16 cellular contexts compared by ENCODE assay signal in genomic region chr10:92729886-92730285, GRCh38. TPM values are rescaled to one million over a fixed set of nuclear protein-coding genes. Genes with fewer than 3 reads are reported as not detected.
DNase-seq lines count a peak whose midpoint lies in the region; ATAC-seq, FAIRE-seq and TF ChIP-seq lines count a peak whose summit lies in the region.
"Had no signal": no experiment of that assay in that cellular context is flagged by ENCODE, and none has a peak within 500 bp of the region (broad histone marks: within the 10 kb centered on the region; RNA-seq: fewer than 3 reads in every experiment).

No MANE protein-coding gene starts in this region.

- no peak overlapping the region for H2AFZ ChIP-seq in OCI-LY3 (ENCODE audit: low read depth, low read length)

- H3K4me1 ChIP-seq in OCI-LY3 (ENCODE audit: low read length): peaks cover 61% of the 10 kb centered on the region
- H3K4me1 ChIP-seq: BLaER1, Peyer's patch had no signal

- FAIRE-seq in frontal cortex (lab: Jason Lieb, UNC): no peak
- FAIRE-seq: HTR-8/SVneo had no signal

- TF ChIP-seq CTCF in OCI-LY3 (IDR thresholded peaks at IDR 0.05; ENCODE audit: low read depth, low read length): no peak

- H3K27ac ChIP-seq in OCI-LY3 (ENCODE audit: low read length): peak overlapping the region; percentile 36
- H3K27ac ChIP-seq: BLaER1, coronary artery, Peyer's patch, WERI-Rb-1 had no signal

- peak overlapping the region; percentile 38 for H3K4me3 ChIP-seq in OCI-LY3 (ENCODE audit: low read length)
- H3K4me3 ChIP-seq: BLaER1, coronary artery, Peyer's patch had no signal

- no peaks in the 10 kb centered on the region for H3K36me3 ChIP-seq in OCI-LY3 (replicated peaks; ENCODE audit: low read depth, low read length)
- H3K36me3 ChIP-seq: BLaER1, Peyer's patch, WERI-Rb-1 had no signal

- DNase-seq in HPDE6-E6E7 (ENCODE audit: extremely low spot score) (no peak), frontal cortex (ENCODE audit: low spot score in 2 of 2) (no peak), NCI-H2029 (lab: John Stamatoyannopoulos, UW) (no peak), NK-92 (lab: John Stamatoyannopoulos, UW; ENCODE audit: unreplicated experiment) (no peak)
- DNase-seq: activated naive CD4-positive, alpha-beta T cell treated with anti-CD3 and anti-CD28 coated beads, Interleukin-2, amount 10 ng/mL, durations not matched to agents 7 days and 5 days; foreskin fibroblast; NCI-H187 treated with DMSO at 0.1 percent for 48 hours; Peyer's patch; WERI-Rb-1 had no signal

- ATAC-seq in GM18508 (IDR thresholded peaks at IDR 0.05; ENCODE audit: insufficient read depth, unreplicated experiment): peak; percentile 63
- peak; percentile 98 for ATAC-seq in GM21390 (IDR thresholded peaks at IDR 0.05; ENCODE audit: unreplicated experiment)
- peak; percentile 86 for ATAC-seq in HG03039 (IDR thresholded peaks at IDR 0.05; ENCODE audit: unreplicated experiment)

- no peaks in the 10 kb centered on the region for H4K20me1 ChIP-seq in OCI-LY3 (ENCODE audit: insufficient read depth, low read length)
- H4K20me1 ChIP-seq: BLaER1 had no signal

- H3K27me3 ChIP-seq in OCI-LY3 (ENCODE audit: low read depth, low read length): no peaks in the 10 kb centered on the region
- H3K27me3 ChIP-seq: BLaER1, Peyer's patch had no signal

- H3K79me2 ChIP-seq in OCI-LY3 (ENCODE audit: low read length): no peaks in the 10 kb centered on the region

- peak overlapping the region; percentile 27; the same call in 1 of the 2 replicates for H3K9ac ChIP-seq in OCI-LY3 (ENCODE audit: low read length)
- H3K9ac ChIP-seq: BLaER1 had no signal

- no peaks in the 10 kb centered on the region for H3K9me3 ChIP-seq in OCI-LY3 (ENCODE audit: insufficient read depth, low read length)
- H3K9me3 ChIP-seq: BLaER1, Peyer's patch had no signal

- peak overlapping the region; percentile 62 for H3K4me2 ChIP-seq in OCI-LY3 (ENCODE audit: low read length)
- H3K4me2 ChIP-seq: BLaER1 had no signal

RNA-seq across cellular contexts. Expression of gene HHEX, which starts 40.1 kb away (rescaled TPM):
- total RNA-seq in frontal cortex: 0.82 TPM
